In the genomic region with DNA sequence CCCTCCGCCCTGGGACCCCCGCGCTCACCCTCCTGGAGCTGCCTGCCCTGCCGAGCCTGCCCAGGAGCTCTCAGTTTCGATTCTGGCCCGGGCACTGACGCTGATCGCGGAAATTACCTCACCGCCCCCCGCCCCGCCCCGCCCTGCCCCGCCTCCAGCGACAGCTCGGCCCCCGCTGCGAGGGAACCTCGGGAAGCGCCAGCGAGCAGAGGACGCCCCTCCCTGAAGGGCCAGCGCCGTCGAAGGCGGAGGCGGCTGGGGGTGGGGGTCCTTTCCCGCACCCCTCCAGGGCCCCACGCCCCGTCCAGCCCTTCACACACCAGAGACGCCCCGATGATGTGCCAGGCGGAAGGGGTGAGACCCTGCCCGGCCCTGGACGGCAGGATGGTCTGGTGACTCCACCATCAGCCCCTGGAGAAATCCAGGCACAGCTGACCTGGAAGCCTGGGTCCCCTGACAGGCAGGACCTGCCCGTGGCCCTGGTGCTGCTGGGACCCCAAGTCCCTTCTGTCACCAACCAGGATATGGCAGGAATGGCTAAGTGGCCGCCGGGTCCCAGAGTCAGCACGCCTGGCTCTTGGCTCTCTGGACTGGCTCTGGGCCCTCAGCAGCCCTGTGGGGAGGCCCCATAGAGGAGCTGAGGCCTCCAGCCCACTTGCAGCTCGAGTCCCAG, we compare ENCODE assay signal across 8 cellular contexts. TPM values are rescaled to one million over a fixed set of nuclear protein-coding genes. Genes with fewer than 3 reads are reported as not detected.
DNase-seq lines count a peak whose midpoint lies in the region; ATAC-seq and TF ChIP-seq lines count a peak whose summit lies in the region.

A gene with protein sequence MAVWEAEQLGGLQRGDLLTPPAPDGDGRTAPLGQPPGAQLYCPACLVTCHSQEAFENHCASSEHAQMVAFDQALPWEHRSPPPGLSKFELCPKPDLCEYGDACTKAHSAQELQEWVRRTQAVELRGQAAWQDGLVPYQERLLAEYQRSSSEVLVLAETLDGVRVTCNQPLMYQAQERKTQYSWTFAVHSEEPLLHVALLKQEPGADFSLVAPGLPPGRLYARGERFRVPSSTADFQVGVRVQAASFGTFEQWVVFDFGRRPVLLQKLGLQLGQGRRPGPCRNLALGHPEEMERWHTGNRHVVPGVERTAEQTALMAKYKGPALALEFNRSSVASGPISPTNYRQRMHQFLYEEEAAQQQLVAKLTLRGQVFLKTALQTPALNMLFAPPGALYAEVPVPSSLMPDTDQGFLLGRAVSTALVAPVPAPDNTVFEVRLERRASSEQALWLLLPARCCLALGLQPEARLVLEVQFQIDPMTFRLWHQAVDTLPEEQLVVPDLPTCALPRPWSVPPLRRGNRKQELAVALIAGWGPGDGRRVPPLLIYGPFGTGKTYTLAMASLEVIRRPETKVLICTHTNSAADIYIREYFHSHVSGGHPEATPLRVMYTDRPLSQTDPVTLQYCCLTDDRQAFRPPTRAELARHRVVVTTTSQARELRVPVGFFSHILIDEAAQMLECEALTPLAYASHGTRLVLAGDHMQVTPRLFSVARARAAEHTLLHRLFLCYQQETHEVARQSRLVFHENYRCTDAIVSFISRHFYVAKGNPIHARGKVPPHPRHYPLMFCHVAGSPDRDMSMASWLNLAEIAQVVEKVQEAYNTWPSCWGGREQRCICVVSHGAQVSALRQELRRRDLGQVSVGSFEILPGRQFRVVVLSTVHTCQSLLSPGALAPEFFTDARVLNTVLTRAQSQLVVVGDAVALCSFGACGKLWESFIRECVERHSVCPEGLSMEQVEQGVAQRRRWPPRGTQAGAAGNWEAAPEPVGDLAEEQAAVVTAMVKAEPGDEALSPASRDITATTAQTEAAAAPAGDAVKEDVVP (N-terminal part only) (minus strand): TSS at position 84 of the 673 bp plus-strand sequence. CDS start 1,854 bp downstream, outside the sequence.

- H3K4me3 ChIP-seq in HL-60 (replicated peaks; ENCODE audit: insufficient read depth, low read length) (peak within 1 kb of the TSS; percentile 50), Peyer's patch (peak within 1 kb of the TSS; percentile 72 to 88 (median 80)), neuron (ENCODE audit: low read length) (peak within 1 kb of the TSS; percentile 86), upper lobe of left lung (peak within 1 kb of the TSS; percentile 68 to 90 (median 77))

- H3K27me3 ChIP-seq in HL-60 (ENCODE audit: insufficient read depth, poor library complexity, severe bottlenecking) (peaks cover 60% of the 10 kb centered on the region), Peyer's patch (no peaks in the 10 kb centered on the region), foreskin keratinocyte (no peaks in the 10 kb centered on the region), neuron (ENCODE audit: insufficient read depth, low read length) (no peaks in the 10 kb centered on the region), upper lobe of left lung (no peaks in the 10 kb centered on the region)

- H3K36me3 ChIP-seq in Peyer's patch = peaks cover 0 to 8% (median 0%) of the 10 kb centered on the region in 3 donors
- no peaks in the 10 kb centered on the region for H3K36me3 ChIP-seq in neuron (ENCODE audit: insufficient read depth, low read length)
- peaks cover 0 to 15% (median 7%) of the 10 kb centered on the region in 4 donors for H3K36me3 ChIP-seq in upper lobe of left lung

- H3K4me1 ChIP-seq in Peyer's patch = peaks cover 3 to 17% (median 9%) of the 10 kb centered on the region in 4 donors
- H3K4me1 ChIP-seq in foreskin keratinocyte = no peaks in the 10 kb centered on the region
- H3K4me1 ChIP-seq in neuron (ENCODE audit: insufficient read depth, low read length) = peaks cover 10% of the 10 kb centered on the region
- H3K4me1 ChIP-seq in upper lobe of left lung = peaks cover 17 to 27% (median 20%) of the 10 kb centered on the region in 4 donors

- DNase-seq in GM04504 (ENCODE audit: low read depth) (peak; percentile 44), HL-60 (ENCODE audit: low read depth in 1 of 2, low spot score in 1 of 2) (peak in 1 of 2 experiments; percentile 45), Peyer's patch (peak; percentile 80 to 93 (median 91)), foreskin keratinocyte (peak in 1 of 2 donors; percentile 14), upper lobe of left lung (peak; percentile 85 to 92)
- peak; percentile 62 for DNase-seq in activated effector memory CD4-positive, alpha-beta T cell treated with Interleukin-2 at 50 U/mL for 16 hours

- H3K9me3 ChIP-seq in Peyer's patch (no peaks in the 10 kb centered on the region), neuron (ENCODE audit: low read length) (peaks cover 2% of the 10 kb centered on the region), upper lobe of left lung (no peaks in the 10 kb centered on the region)

- no peak for TF ChIP-seq EP300 in upper lobe of left lung (IDR thresholded peaks at IDR 0.05)

- TF ChIP-seq CTCF in HL-60 (IDR thresholded peaks at IDR 0.05; ENCODE audit: insufficient read depth, low read length) (no peak), Peyer's patch (IDR thresholded peaks at IDR 0.05) (no peak), foreskin keratinocyte (conservative IDR thresholded peaks at IDR 0.05) (no peak), upper lobe of left lung (IDR thresholded peaks at IDR 0.05) (peak in 1 of 6 experiments; percentile 8)

- peak; percentile 77 for ATAC-seq in foreskin keratinocyte
- ATAC-seq in upper lobe of left lung (ENCODE audit: low FRiP score in 2 of 2) = peak; percentile 83 to 93
- ATAC-seq in HG03196 (IDR thresholded peaks at IDR 0.05; ENCODE audit: unreplicated experiment) = no peak

- 40% methylated on average over 7 of the region's 40 CpGs; no CpG with 5 or more reads in 1 of the 2 donors for WGBS in upper lobe of left lung, 2 donors

- TF ChIP-seq POLR2A in Peyer's patch (IDR thresholded peaks at IDR 0.05) (no peak), upper lobe of left lung (IDR thresholded peaks at IDR 0.05) (peak in 1 of 4 donors; percentile 39)

- peak within 1 kb of the TSS; percentile 42 for H2AFZ ChIP-seq in neuron (ENCODE audit: low read depth, low read length)

- H3K27ac ChIP-seq in HL-60 (replicated peaks) (no peak within 1 kb of the TSS), Peyer's patch (peak within 1 kb of the TSS; percentile 80 to 88 (median 84)), foreskin keratinocyte (peak within 1 kb of the TSS; percentile 84), upper lobe of left lung (peak within 1 kb of the TSS; percentile 80 to 94 (median 88))

RNA-seq across cellular contexts. Expression of the gene that starts here (rescaled TPM):
- total RNA-seq in Peyer's patch = 10 to 100 TPM; 32.2 to 42.0 (median 38.4) TPM
- 65.5 and 84.8 TPM in 2 replicates for total RNA-seq in foreskin keratinocyte
- polyA plus RNA-seq in foreskin keratinocyte = 13.0 and 13.6 TPM in 2 replicates
- total RNA-seq in upper lobe of left lung = 100 to 1,000 TPM in 1 of 6 donors, 10 to 100 TPM in 5; 40.1 to 102 (median 56.6) TPM
